ENCODE assay signal across 1 cellular context in the genomic region with DNA sequence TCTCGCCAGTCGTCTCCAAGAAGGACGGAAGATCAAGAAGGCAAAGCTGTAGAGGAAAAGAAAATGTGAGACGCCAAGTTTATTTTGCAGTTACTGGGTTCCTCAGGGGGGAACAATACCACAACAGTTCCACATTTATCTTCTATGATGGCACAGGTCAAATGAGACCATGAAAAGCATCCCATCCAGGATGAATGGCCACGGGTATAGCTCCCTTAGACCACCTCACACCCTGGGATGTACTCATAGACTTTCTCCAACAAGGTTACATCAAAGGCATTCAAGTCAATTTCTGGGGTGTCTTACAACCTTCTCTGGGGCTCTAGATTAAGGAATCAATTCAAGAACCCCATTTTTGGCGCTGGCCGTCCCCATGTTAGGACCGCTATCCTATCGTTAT.
TF ChIP-seq lines count a peak whose summit lies in the region.

No MANE protein-coding gene starts in this region.

TF ChIP-seq in HepG2, 621 proteins besides CTCF, POLR2A, EP300 and RAD21 (continued from another document):
- TF ChIP-seq, protein P1, sequence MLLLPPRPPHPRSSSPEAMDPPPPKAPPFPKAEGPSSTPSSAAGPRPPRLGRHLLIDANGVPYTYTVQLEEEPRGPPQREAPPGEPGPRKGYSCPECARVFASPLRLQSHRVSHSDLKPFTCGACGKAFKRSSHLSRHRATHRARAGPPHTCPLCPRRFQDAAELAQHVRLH (CRISPR knock-in tag; IDR thresholded peaks at IDR 0.05; ENCODE audit: borderline replicate concordance, low read depth) = no peak
